36 cellular contexts compared by ENCODE assay signal in the genomic region with DNA sequence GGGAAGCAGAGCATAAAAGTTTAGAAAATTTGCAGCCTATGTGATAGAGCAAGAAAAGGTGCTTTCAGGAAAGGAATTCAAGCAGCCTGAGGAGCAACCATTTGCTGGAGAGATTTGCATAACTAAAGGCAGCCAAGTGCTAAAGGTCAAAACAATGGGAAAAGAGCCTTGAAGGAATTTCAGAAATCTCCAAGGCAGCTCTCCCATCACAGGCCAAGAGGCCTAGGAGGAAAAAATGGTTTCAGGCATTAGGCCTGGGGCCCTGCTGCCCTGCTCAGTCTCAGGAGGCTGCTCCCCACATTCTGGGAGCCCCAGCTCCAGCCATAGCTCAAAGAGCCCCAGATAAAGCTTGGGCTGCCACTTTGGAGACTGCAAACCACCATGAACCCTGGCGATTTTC.
"Had no signal": no experiment of that assay in that cellular context is flagged by ENCODE, and none has a peak within 500 bp of the region (broad histone marks: within the 10 kb centered on the region; RNA-seq: fewer than 3 reads in every experiment).

No MANE protein-coding gene starts in this region.

- H3K4me3 ChIP-seq: adrenal gland, body of pancreas, breast epithelium had no signal

- H3K36me3 Mint-ChIP-seq: activated naive CD8-positive, alpha-beta T cell treated with anti-CD3 and anti-CD28 coated beads for 36 hours had no signal

- H3K4me1 ChIP-seq: adrenal gland, body of pancreas, breast epithelium had no signal

- H3K27ac ChIP-seq: adrenal gland, body of pancreas, brain microvascular endothelial cell, breast epithelium, VCaP had no signal

- ATAC-seq: activated CD8-positive, alpha-beta T cell treated with anti-CD3 and anti-CD28 coated beads for 36 hours; activated naive CD4-positive, alpha-beta T cell treated with anti-CD3 and anti-CD28 coated beads, Interleukin-2, amount 50 U/mL, for 72 hours; activated T-cell treated with anti-CD3 and anti-CD28 coated beads, Interleukin-2, amount 50 U/mL, for 4 hours; activated T-cell treated with anti-CD3 and anti-CD28 coated beads, Interleukin-2, amount 50 U/mL, for 72 hours; activated T-helper 17 cell treated with anti-CD3 and anti-CD28 coated beads, Interleukin-2, amount 50 U/mL, for 72 hours; body of pancreas had no signal

- H3K27ac Mint-ChIP-seq: activated B cell treated with CpG ODN at 0.5 μM for 24 hours; activated CD4-positive, alpha-beta memory T cell treated with anti-CD3 and anti-CD28 coated beads for 36 hours; activated CD4-positive, alpha-beta T cell treated with anti-CD3 and anti-CD28 coated beads, Interleukin-2, amount 10 ng/mL, durations not matched to agents 7 days and 5 days; activated CD8-positive, alpha-beta T cell treated with anti-CD3 and anti-CD28 coated beads for 36 hours; activated naive CD4-positive, alpha-beta T cell treated with anti-CD3 and anti-CD28 coated beads for 36 hours; activated naive CD4-positive, alpha-beta T cell treated with anti-CD3 and anti-CD28 coated beads, Interleukin-2, amount 50 U/mL, for 72 hours; activated naive CD8-positive, alpha-beta T cell treated with anti-CD3 and anti-CD28 coated beads for 36 hours; activated T-cell treated with anti-CD3 and anti-CD28 coated beads, Interleukin-2, amount 50 U/mL, for 72 hours; activated T-helper 1 cell treated with anti-CD3 and anti-CD28 coated beads, Interleukin-12 subunit alpha, Interleukin-12 subunit beta, Interleukin-2, Interleukin-4 antibody, amounts not matched to agents 30 ng/mL and 10 ng/mL and 1 ng/mL, durations not matched to agents 14 hours and 24 hours and 36 hours; activated T-helper 17 cell treated with anti-CD3 and anti-CD28 coated beads, Interleukin-2, amount 50 U/mL, for 72 hours; T-helper 1 cell treated with Interleukin-12 subunit alpha and Interleukin-12 subunit beta and Interleukin-4 antibody, amounts not matched to agents 30 μg/mL and 1 μg/mL, for 36 hours; T-helper 2 cell treated with Interferon-gamma antibody and Interleukin-4, amounts not matched to agents 5 μg/mL and 100 μg/mL, for 36 hours had no signal

- H3K36me3 ChIP-seq: adrenal gland, brain microvascular endothelial cell, breast epithelium had no signal

- H3K4me3 Mint-ChIP-seq: activated B cell treated with CpG ODN at 0.5 μM for 24 hours; activated CD4-positive, alpha-beta memory T cell treated with anti-CD3 and anti-CD28 coated beads for 36 hours; activated CD4-positive, alpha-beta T cell treated with anti-CD3 and anti-CD28 coated beads, Interleukin-2, amount 10 ng/mL, durations not matched to agents 7 days and 5 days; activated CD8-positive, alpha-beta T cell treated with anti-CD3 and anti-CD28 coated beads for 36 hours; activated naive CD4-positive, alpha-beta T cell treated with anti-CD3 and anti-CD28 coated beads for 36 hours; activated naive CD8-positive, alpha-beta T cell treated with anti-CD3 and anti-CD28 coated beads for 36 hours; activated T-cell treated with anti-CD3 and anti-CD28 coated beads, Interleukin-2, amount 50 U/mL, for 4 hours; activated T-cell treated with anti-CD3 and anti-CD28 coated beads, Interleukin-2, amount 50 U/mL, for 72 hours; activated T-helper 1 cell treated with anti-CD3 and anti-CD28 coated beads, Interleukin-12 subunit alpha, Interleukin-12 subunit beta, Interleukin-2, Interleukin-4 antibody, amounts not matched to agents 30 ng/mL and 10 ng/mL and 1 ng/mL, durations not matched to agents 14 hours and 24 hours and 36 hours; activated T-helper 17 cell treated with anti-CD3 and anti-CD28 coated beads, Interleukin-2, amount 50 U/mL, for 72 hours; T-helper 1 cell treated with Interleukin-12 subunit alpha and Interleukin-12 subunit beta and Interleukin-4 antibody, amounts not matched to agents 30 μg/mL and 1 μg/mL, for 36 hours; T-helper 2 cell treated with Interferon-gamma antibody and Interleukin-4, amounts not matched to agents 5 μg/mL and 100 μg/mL, for 36 hours had no signal

- H3K4me1 Mint-ChIP-seq: activated B cell treated with CpG ODN at 0.5 μM for 24 hours; activated CD4-positive, alpha-beta T cell treated with anti-CD3 and anti-CD28 coated beads, Interleukin-2, amount 10 ng/mL, durations not matched to agents 7 days and 5 days; activated naive CD8-positive, alpha-beta T cell treated with anti-CD3 and anti-CD28 coated beads for 36 hours; activated T-helper 17 cell treated with anti-CD3 and anti-CD28 coated beads, Interleukin-2, amount 50 U/mL, for 72 hours had no signal

- FAIRE-seq: astrocyte, colon, TTC549 had no signal

- DNase-seq: activated B cell treated with CpG ODN at 0.5 μM for 24 hours; activated CD4-positive, alpha-beta memory T cell treated with anti-CD3 and anti-CD28 coated beads for 36 hours; activated CD4-positive, alpha-beta T cell treated with anti-CD3 and anti-CD28 coated beads for 4 hours; activated CD4-positive, alpha-beta T cell treated with anti-CD3 and anti-CD28 coated beads, Interleukin-2, amount 10 ng/mL, durations not matched to agents 7 days and 5 days; activated CD4-positive, alpha-beta T cell treated with anti-CD3 and anti-CD28 coated beads, Interleukin-2, amount 50 U/mL, for 4 hours; activated CD4-positive, CD25-positive, alpha-beta regulatory T cell treated with anti-CD3 and anti-CD28 coated beads, Interleukin-2, amount 50 U/mL, for 72 hours; activated CD8-positive, alpha-beta memory T cell treated with anti-CD3 and anti-CD28 coated beads, Interleukin-2, amount 50 U/mL, for 4 hours; activated CD8-positive, alpha-beta T cell treated with anti-CD3 and anti-CD28 coated beads for 36 hours; activated effector memory CD4-positive, alpha-beta T cell treated with anti-CD3 and anti-CD28 coated beads, Interleukin-2, amount 50 U/mL, for 16 hours; activated gamma-delta T cell treated with Interleukin-2 at 50 U/mL for 16 hours; activated naive CD4-positive, alpha-beta T cell; activated naive CD4-positive, alpha-beta T cell treated with anti-CD3 and anti-CD28 coated beads for 36 hours; activated naive CD4-positive, alpha-beta T cell treated with anti-CD3 and anti-CD28 coated beads, Interleukin-2, amount 50 U/mL, for 16 hours; activated naive CD8-positive, alpha-beta T cell treated with anti-CD3 and anti-CD28 coated beads for 36 hours; activated T-cell treated with anti-CD3 and anti-CD28 coated beads for 4 hours; activated T-cell treated with anti-CD3 and anti-CD28 coated beads, Interleukin-2, amount 50 U/mL, for 1 hour; activated T-cell treated with anti-CD3 and anti-CD28 coated beads, Interleukin-2, amount 50 U/mL, for 4 hours; activated T-cell treated with anti-CD3 and anti-CD28 coated beads, Interleukin-2, amount 50 U/mL, for 72 hours; adrenal gland; amniotic stem cell; aorta; body of pancreas; brain microvascular endothelial cell; central memory CD4-positive, alpha-beta T cell; T-helper 2 cell; T-helper 9 cell had no signal
